16 cellular contexts compared by ENCODE assay signal in genomic region chr2:28334527-28334891, GRCh38. TPM values are rescaled to one million over a fixed set of nuclear protein-coding genes. Genes with fewer than 3 reads are reported as not detected.
DNase-seq lines count a peak whose midpoint lies in the region; ATAC-seq and TF ChIP-seq lines count a peak whose summit lies in the region.
"Had no signal": no experiment of that assay in that cellular context is flagged by ENCODE, and none has a peak within 500 bp of the region (broad histone marks: within the 10 kb centered on the region; RNA-seq: fewer than 3 reads in every experiment).

No MANE protein-coding gene starts in this region.

- DNase-seq in NCI-H2029 treated with DMSO at 0.1 percent for 48 hours (lab: John Stamatoyannopoulos, UW) (peak; percentile 57), coronary artery (ENCODE audit: low spot score) (no peak), right lobe of liver (peak in 1 of 3 donors; percentile 66), mucosa of gallbladder (ENCODE audit: low spot score) (no peak), DMS53 treated with DMSO at 0.1 percent for 48 hours (lab: John Stamatoyannopoulos, UW; ENCODE audit: unreplicated experiment) (no peak)
- no peak for DNase-seq in NK-92 treated with Interleukin-12 subunit alpha and Interleukin-12 subunit beta, amount 100 ng/mL, for 24 hours (lab: John Stamatoyannopoulos, UW)
- DNase-seq: activated CD4-positive, alpha-beta T cell treated with anti-CD3 and anti-CD28 coated beads for 1 hour; activated naive CD8-positive, alpha-beta T cell treated with anti-CD3 and anti-CD28 coated beads, Interleukin-2, amount 10 ng/mL, durations not matched to agents 7 days and 5 days; AML-193; erythroblast; naive thymus-derived CD4-positive, alpha-beta T cell; NCI-H1694; testis had no signal

- H3K9me3 ChIP-seq in right lobe of liver (no peaks in the 10 kb centered on the region), stomach smooth muscle (ENCODE audit: control insufficient read depth in 2 of 2, low read length in 2 of 2) (no peaks in the 10 kb centered on the region)
- H3K9me3 ChIP-seq: testis had no signal

- H3K27me3 ChIP-seq in right lobe of liver (no peaks in the 10 kb centered on the region), stomach smooth muscle (ENCODE audit: control insufficient read depth in 1 of 2, insufficient read depth in 2 of 2, low read length in 2 of 2) (no peaks in the 10 kb centered on the region)
- H3K27me3 ChIP-seq: testis had no signal

- TF ChIP-seq POLR2A in right lobe of liver (IDR thresholded peaks at IDR 0.05) = no peak

- intact Hi-C loops in right lobe of liver (cut with DNase I) = no loop called here

- ATAC-seq in right lobe of liver (peak; percentile 48 to 66 (median 58)), HG02759 (IDR thresholded peaks at IDR 0.05; ENCODE audit: unreplicated experiment) (no peak)
- ATAC-seq: naive thymus-derived CD4-positive, alpha-beta T cell had no signal

- no peak overlapping the region for H3K9ac ChIP-seq in stomach smooth muscle (ENCODE audit: low read length in 2 of 2)

- peaks cover 0 to 53% (median 22%) of the 10 kb centered on the region in 4 donors for H3K4me1 ChIP-seq in right lobe of liver
- peaks cover 33% of the 10 kb centered on the region for H3K4me1 ChIP-seq in stomach smooth muscle (ENCODE audit: control insufficient read depth, insufficient read depth, low read length)

- H3K36me3 ChIP-seq in right lobe of liver (no peaks in the 10 kb centered on the region), stomach smooth muscle (ENCODE audit: control insufficient read depth in 2 of 2, insufficient read depth in 2 of 2, low read length in 2 of 2) (no peaks in the 10 kb centered on the region)

- H3K4me3 ChIP-seq in coronary artery (no peak overlapping the region), right lobe of liver (no peak overlapping the region), stomach smooth muscle (ENCODE audit: low read length in 2 of 2) (no peak overlapping the region)
- H3K4me3 ChIP-seq: lung, testis had no signal

- 11% methylated on average over 3 of the region's 8 CpGs for WGBS in right lobe of liver (ENCODE audit: insufficient coverage, low coverage, low lambda C conversion rate, missing lambda C conversion rate)

- no peak for TF ChIP-seq CTCF in coronary artery (IDR thresholded peaks at IDR 0.05)
- no peak for TF ChIP-seq CTCF in right lobe of liver (IDR thresholded peaks at IDR 0.05)

- peak overlapping the region; percentile 58 to 76 for H3K27ac ChIP-seq in coronary artery
- peak overlapping the region; percentile 46 to 81 (median 67) for H3K27ac ChIP-seq in right lobe of liver
- peak overlapping the region; percentile 19 for H3K27ac ChIP-seq in stomach smooth muscle (ENCODE audit: low read length)

RNA-seq across cellular contexts. Expression of gene FOSL2, which starts 58.1 kb away (rescaled TPM):
- total RNA-seq in right lobe of liver (10 to 100 TPM in 4 of 6 experiments, 1 to 10 TPM in 2; 8.1 to 70.7 (median 14.9) TPM), mucosa of gallbladder (162 TPM)
